In the genomic region with DNA sequence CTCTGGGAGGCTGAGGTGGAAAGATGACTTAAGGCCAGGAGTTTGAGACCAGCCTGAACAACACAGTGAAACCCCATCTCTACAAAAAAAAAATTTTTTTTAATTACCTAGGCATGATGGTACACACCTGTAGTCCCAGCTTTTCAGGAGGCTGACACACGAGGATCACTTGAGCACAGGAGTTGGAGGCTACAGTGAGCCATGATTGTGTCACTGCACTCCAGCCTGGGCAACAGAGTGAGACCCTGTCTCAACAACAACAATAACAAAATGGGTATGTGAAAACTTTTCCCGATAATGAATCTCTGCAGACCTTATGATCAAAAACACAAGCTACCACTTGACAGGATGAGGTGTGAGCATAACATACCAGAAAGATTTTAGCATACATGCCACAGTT, we compare ENCODE assay signal across 22 cellular contexts.
DNase-seq lines count a peak whose midpoint lies in the region; ATAC-seq, FAIRE-seq and TF ChIP-seq lines count a peak whose summit lies in the region.
"Had no signal": no experiment of that assay in that cellular context is flagged by ENCODE, and none has a peak within 500 bp of the region (broad histone marks: within the 10 kb centered on the region; RNA-seq: fewer than 3 reads in every experiment).

No MANE protein-coding gene starts in this region.

- peaks cover 86% of the 10 kb centered on the region for H3K4me1 Mint-ChIP-seq in activated B cell treated with CpG ODN at 0.5 μM for 24 hours

- H3K9me3 Mint-ChIP-seq in activated B cell treated with CpG ODN at 0.5 μM for 24 hours = peaks cover 2% of the 10 kb centered on the region
- H3K9me3 Mint-ChIP-seq: CD4-positive, alpha-beta T cell; CD8-positive, alpha-beta memory T cell; HFFc6 had no signal

- no peak for DNase-seq in GM12892 (ENCODE audit: insufficient read length)
- no peak for DNase-seq in activated B cell treated with CpG ODN at 0.5 μM for 24 hours
- DNase-seq in suprapubic skin (ENCODE audit: low spot score in 2 of 2) = no peak
- no peak for DNase-seq in stimulated activated naive CD8-positive, alpha-beta T cell treated with anti-CD3 and anti-CD28 coated beads, Interleukin-15, Interleukin-2, amounts not matched to agents 100 U/mL and 50 U/mL, for 24 hours
- no peak for DNase-seq in hepatic stellate cell (ENCODE audit: low spot score)
- DNase-seq in caudate nucleus (lab: John Stamatoyannopoulos, UW) = no peak
- DNase-seq: CD4-positive, alpha-beta T cell; CD8-positive, alpha-beta memory T cell; DMS 273 treated with DMSO at 0.1 percent for 48 hours; DMS79; EL; GDM1; GOT3; HFFc6 had no signal

- TF ChIP-seq POLR2A in GM12892 (IDR thresholded peaks at IDR 0.05; ENCODE audit: low read depth, low read length) = no peak
- no peak for TF ChIP-seq POLR2A in suprapubic skin (IDR thresholded peaks at IDR 0.05)

- peak; percentile 53 for FAIRE-seq in GM12892 (lab: Jason Lieb, UNC)
- FAIRE-seq: D721Med, GM12878, GM18507, H54 had no signal

- no peak for TF ChIP-seq EP300 in suprapubic skin (IDR thresholded peaks at IDR 0.05)

- peak overlapping the region; percentile 98 for H3K27ac ChIP-seq in neutrophil
- no peak overlapping the region for H3K27ac ChIP-seq in suprapubic skin
- no peak overlapping the region for H3K27ac ChIP-seq in caudate nucleus (ENCODE audit: low read depth, low read length)
- H3K27ac ChIP-seq: BLaER1, C4-2B had no signal

- WGBS in suprapubic skin = 44% methylated on average over 2 of the region's 2 CpGs

- H3K9me3 ChIP-seq in neutrophil (no peaks in the 10 kb centered on the region), suprapubic skin (no peaks in the 10 kb centered on the region)
- H3K9me3 ChIP-seq: BLaER1, HAP-1 had no signal

- H3K27ac Mint-ChIP-seq in activated B cell treated with CpG ODN at 0.5 μM for 24 hours = peak overlapping the region; percentile 99
- H3K27ac Mint-ChIP-seq: CD4-positive, alpha-beta T cell; CD8-positive, alpha-beta memory T cell; HFFc6 had no signal

- H3K36me3 Mint-ChIP-seq in activated B cell treated with CpG ODN at 0.5 μM for 24 hours (ENCODE audit: low read depth) = no peaks in the 10 kb centered on the region

- H3K27me3 ChIP-seq in neutrophil (no peaks in the 10 kb centered on the region), suprapubic skin (no peaks in the 10 kb centered on the region)
- H3K27me3 ChIP-seq: BLaER1 had no signal

- peaks cover 82 to 87% of the 10 kb centered on the region in 2 experiments for H3K4me1 ChIP-seq in neutrophil (ENCODE audit: control insufficient read depth in 1 of 2, insufficient read depth in 1 of 2, low read depth in 1 of 2, low read length in 1 of 2)
- peaks cover 42% of the 10 kb centered on the region for H3K4me1 ChIP-seq in suprapubic skin

- TF ChIP-seq CTCF in activated B cell treated with CpG ODN at 0.5 μM for 24 hours (IDR thresholded peaks at IDR 0.05) (no peak), neutrophil (IDR thresholded peaks at IDR 0.05) (no peak), suprapubic skin (IDR thresholded peaks at IDR 0.05) (no peak)

- no peaks in the 10 kb centered on the region for H3K36me3 ChIP-seq in neutrophil
- H3K36me3 ChIP-seq in suprapubic skin = no peaks in the 10 kb centered on the region
- H3K36me3 ChIP-seq: BLaER1, HAP-1 had no signal

- no peak overlapping the region for H3K4me3 Mint-ChIP-seq in activated B cell treated with CpG ODN at 0.5 μM for 24 hours
- H3K4me3 Mint-ChIP-seq: CD4-positive, alpha-beta T cell; CD8-positive, alpha-beta memory T cell; HFFc6 had no signal

- no peak for ATAC-seq in activated B cell treated with CpG ODN at 0.5 μM for 24 hours (ENCODE audit: low read depth)
- ATAC-seq in stimulated activated naive CD8-positive, alpha-beta T cell treated with anti-CD3 and anti-CD28 coated beads, Interleukin-15, Interleukin-2, amounts not matched to agents 100 U/mL and 50 U/mL, for 24 hours = no peak
- ATAC-seq: GM12878 had no signal

- POLR2A ChIA-PET in activated B cell treated with CpG ODN at 0.5 μM for 24 hours (lab: Charles Lee) = interaction anchor here (0.7 to 6.6 kb wide), 4 partner anchors 10 to 440 kb away, joined by 3 to 86 read pairs (median 6); no protein-coding TSS in a partner anchor

- intact Hi-C loops in activated B cell treated with CpG ODN at 0.5 μM for 24 hours (cut with micrococcal nuclease) = loop anchor here (10.0 kb wide), 1 partner anchor 697 kb away; no protein-coding TSS in a partner anchor

- CTCF ChIA-PET in activated B cell treated with CpG ODN at 0.5 μM for 24 hours (lab: Charles Lee) = no interaction called here

- H3K27me3 Mint-ChIP-seq in activated B cell treated with CpG ODN at 0.5 μM for 24 hours = no peaks in the 10 kb centered on the region
- H3K27me3 Mint-ChIP-seq: CD4-positive, alpha-beta T cell; CD8-positive, alpha-beta memory T cell had no signal

- no peak overlapping the region for H3K4me3 ChIP-seq in neutrophil (ENCODE audit: low read depth in 1 of 2, low read length in 1 of 2)
- H3K4me3 ChIP-seq in suprapubic skin = no peak overlapping the region
- H3K4me3 ChIP-seq: BLaER1, GM12878, HAP-1 had no signal
